ENCODE assay signal across 8 cellular contexts in the genomic region with DNA sequence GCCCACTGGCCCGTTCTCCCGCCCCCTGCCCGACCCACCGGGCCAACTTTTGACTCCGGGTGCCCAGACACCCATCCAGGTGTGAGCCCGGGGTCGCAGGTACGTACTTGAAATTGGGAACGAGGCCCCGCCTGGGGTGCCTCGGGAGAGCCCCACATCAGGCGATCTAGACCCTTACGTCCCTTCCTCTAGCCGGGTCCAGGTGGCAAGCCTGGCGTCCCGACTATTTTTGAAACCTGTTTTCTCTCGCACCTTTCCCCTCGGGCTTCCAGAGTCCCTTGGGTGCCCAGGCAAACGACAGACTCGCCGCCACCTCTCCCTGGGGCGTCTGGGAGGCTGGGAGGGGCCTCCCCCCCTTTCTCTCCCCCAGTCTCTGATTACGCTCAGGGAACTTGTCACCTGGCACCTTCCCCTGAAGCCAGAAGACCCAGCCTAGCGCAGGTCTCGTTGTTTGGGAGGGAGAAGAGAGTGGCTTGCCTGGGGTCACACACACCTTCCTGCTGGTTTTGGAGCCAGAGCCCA. TPM values are rescaled to one million over a fixed set of nuclear protein-coding genes. Genes with fewer than 3 reads are reported as not detected.
DNase-seq lines count a peak whose midpoint lies in the region; TF ChIP-seq lines count a peak whose summit lies in the region.

No MANE protein-coding gene starts in this region.

- TF ChIP-seq CTCF in GM12875 (IDR thresholded peaks at IDR 0.05; ENCODE audit: borderline replicate concordance, insufficient read depth, low read depth, low read length) (no peak), prostate gland (IDR thresholded peaks at IDR 0.05) (no peak)

- H3K9me3 ChIP-seq in esophagus (ENCODE audit: control insufficient read depth in 2 of 2, insufficient read depth in 1 of 2, low read depth in 1 of 2, low read length in 1 of 2) (no peaks in the 10 kb centered on the region), prostate gland (no peaks in the 10 kb centered on the region)

- intact Hi-C loops in prostate gland (cut with DNase I), result loop anchor here (5.0 kb wide), 1 partner anchor 263 kb away; no protein-coding TSS in a partner anchor

- H3K4me1 ChIP-seq in esophagus (ENCODE audit: control insufficient read depth in 2 of 2, insufficient read depth in 2 of 2, low read length in 1 of 2) (peaks cover 3 to 8% of the 10 kb centered on the region in 2 donors), prostate gland (replicated peaks) (no peaks in the 10 kb centered on the region)

- H3K27me3 ChIP-seq in esophagus (ENCODE audit: control insufficient read depth in 1 of 2, insufficient read depth in 2 of 2, low read length in 2 of 2) (no peaks in the 10 kb centered on the region), prostate gland (replicated peaks; ENCODE audit: insufficient read depth) (no peaks in the 10 kb centered on the region)

- DNase-seq in RPMI8226, result peak; percentile 55
- DNase-seq in prostate gland (ENCODE audit: low spot score), result peak; percentile 19
- DNase-seq in SW480 (ENCODE audit: low spot score), result no peak
- no peak for DNase-seq in NCI-H1694 treated with DMSO at 0.1 percent for 48 hours (lab: John Stamatoyannopoulos, UW)
- DNase-seq in NCI-H128 (lab: John Stamatoyannopoulos, UW; ENCODE audit: unreplicated experiment), result no peak
- no peak for DNase-seq in GDM1 (lab: John Stamatoyannopoulos, UW)

- H3K4me3 ChIP-seq in GM12875 (ENCODE audit: low read depth, low read length) (peak overlapping the region; percentile 78), esophagus (ENCODE audit: low read depth in 1 of 2, low read length in 2 of 2) (peak overlapping the region; percentile 77 to 84), prostate gland (peak overlapping the region; percentile 80)

- WGBS in esophagus, 2 donors, result 9% methylated on average over 25 of the region's 25 CpGs
- WGBS in prostate gland, result 10% methylated on average over 23 of the region's 25 CpGs

- peak overlapping the region; percentile 68 to 90 for H3K27ac ChIP-seq in esophagus (ENCODE audit: low read depth in 2 of 2, low read length in 1 of 2)
- peak overlapping the region; percentile 72 to 89 for H3K27ac ChIP-seq in prostate gland

- no peak for TF ChIP-seq POLR2A in prostate gland (IDR thresholded peaks at IDR 0.05)

- H3K36me3 ChIP-seq in esophagus (ENCODE audit: control insufficient read depth in 2 of 2, insufficient read depth in 2 of 2, low read length in 1 of 2) (no peaks in the 10 kb centered on the region), prostate gland (no peaks in the 10 kb centered on the region)

RNA-seq across cellular contexts. Expression of gene LDLRAP1, which starts 0.9 kb away (rescaled TPM):
- 10 to 100 TPM; 11.0 to 12.5 TPM for polyA plus RNA-seq in esophagus
- total RNA-seq in prostate gland, result 10 to 100 TPM; 37.8 to 56.3 TPM

Comparison
In these comparisons a context has a peak if more than half of its experiments do, and no peak if none do; other contexts are left out.
1. DNase-seq: peak in RPMI8226 (single experiment) and prostate gland (single experiment); none in SW480 (single experiment), NCI-H1694 treated with DMSO at 0.1 percent for 48 hours (single experiment), NCI-H128 (single experiment) and GDM1 (single experiment).
2. Peak in every context shown above with its lines, with median percentiles within 50 percentile points of each other: H3K4me3 ChIP-seq.